33 cellular contexts compared by ENCODE assay signal in the genomic region with DNA sequence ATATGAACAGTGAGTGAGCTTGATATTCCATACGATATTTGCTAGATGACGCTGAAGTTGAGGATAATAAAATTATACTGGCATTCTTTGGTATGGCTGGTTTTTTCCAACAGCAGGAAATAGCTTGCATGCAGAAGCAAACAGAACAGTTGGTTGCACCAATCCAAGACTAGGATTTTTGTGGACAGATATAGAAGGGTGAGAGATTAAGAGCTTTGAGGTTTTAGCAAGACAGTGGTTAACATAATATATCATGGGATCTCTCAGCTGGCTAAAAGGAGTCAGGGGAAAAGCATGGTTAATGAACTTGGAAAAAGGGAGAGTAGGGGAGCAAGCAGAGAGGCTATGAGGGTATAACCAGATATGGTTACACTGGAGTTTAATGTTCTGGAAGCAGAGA.
"Had no signal": no experiment of that assay in that cellular context is flagged by ENCODE, and none has a peak within 500 bp of the region (broad histone marks: within the 10 kb centered on the region; RNA-seq: fewer than 3 reads in every experiment).

No MANE protein-coding gene starts in this region.

- H3K36me3 ChIP-seq: Peyer's patch, SJSA1 had no signal

- H3K9me3 ChIP-seq: Peyer's patch, SJSA1, SK-N-SH had no signal

- H3K27me3 ChIP-seq: Peyer's patch, SJSA1 had no signal

- H3K4me2 ChIP-seq: KMS-11, SK-N-SH had no signal

- H3K4me1 ChIP-seq: Peyer's patch, SJSA1 had no signal

- DNase-seq: Karpas-422, MM.1S, NCI-H1048, NCI-H1092 treated with DMSO at 0.1 percent for 48 hours, NCI-H1105 treated with DMSO at 0.1 percent for 48 hours, NCI-H1417, NCI-H1436, NCI-H146, NCI-H1694, NCI-H187, NCI-H1930, NCI-H2029 treated with DMSO at 0.1 percent for 48 hours, NCI-H2081 treated with DMSO at 0.1 percent for 48 hours, NCI-H2107, NCI-H2171, NCI-H226, NCI-H446 treated with DMSO at 0.1 percent for 48 hours, NCI-H510A, NCI-H524, NCI-H526, NCI-H69, NCI-H748 treated with DMSO at 0.1 percent for 48 hours, NCI-H82, OCI-M1, PC-3, Peyer's patch, Right ventricle myocardium superior, RPMI8226, SHP77 treated with DMSO at 0.1 percent for 48 hours, SK-N-SH, SW 1271 had no signal

- H3K9ac ChIP-seq: KMS-11, SK-N-SH had no signal

- H3K27ac ChIP-seq: KMS-11, Peyer's patch, SJSA1 had no signal

- ATAC-seq: PC-3 had no signal

- H3K4me3 ChIP-seq: Peyer's patch, SJSA1 had no signal
